In the genomic region with DNA sequence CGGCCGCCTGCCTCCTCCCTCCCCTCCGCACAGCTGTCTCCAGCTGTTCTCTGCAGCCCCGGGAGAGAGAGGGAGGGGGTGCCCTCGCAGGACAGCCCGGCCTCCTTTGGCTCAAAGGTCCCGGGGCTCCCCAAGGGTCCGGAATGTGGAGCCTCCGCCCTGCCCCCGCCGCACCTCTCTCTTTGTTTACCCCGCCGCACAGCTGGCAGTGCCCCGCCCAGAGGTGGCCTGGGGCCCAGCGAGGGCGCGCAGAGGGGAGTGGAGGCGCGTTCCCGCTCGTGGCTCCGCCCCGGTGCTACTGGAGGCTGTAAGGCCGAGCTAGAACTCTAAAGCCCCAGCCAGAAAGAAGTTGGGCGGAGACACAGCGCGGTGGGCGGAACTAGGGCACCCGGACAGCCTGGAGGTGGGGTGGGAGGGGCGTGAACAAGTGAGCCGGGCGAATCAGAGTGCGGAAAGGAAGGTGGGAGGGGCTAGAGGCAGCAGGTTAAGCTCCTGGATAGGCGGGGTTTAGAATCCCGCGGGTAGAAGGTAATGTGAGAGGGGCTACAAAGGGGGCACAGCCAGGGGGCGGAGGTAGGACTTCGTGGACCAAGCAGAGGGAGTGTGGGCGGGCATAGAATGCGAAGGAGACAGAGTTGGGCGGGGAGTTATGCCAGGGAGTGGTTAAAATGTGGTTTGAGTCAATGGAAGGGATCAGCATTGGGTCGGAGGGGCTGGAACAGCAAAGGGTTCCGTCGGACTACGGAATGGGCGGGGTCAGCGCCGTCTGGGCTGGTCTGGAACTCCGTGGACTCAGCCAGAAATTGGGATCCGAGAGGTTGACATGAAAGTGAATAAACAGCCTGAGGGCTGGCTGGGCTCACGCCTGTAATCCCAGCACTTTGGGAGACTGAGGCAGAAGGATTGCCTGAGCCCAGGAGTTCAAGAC, we compare ENCODE assay signal across 8 cellular contexts. TPM values are rescaled to one million over a fixed set of nuclear protein-coding genes. Genes with fewer than 3 reads are reported as not detected.
DNase-seq lines count a peak whose midpoint lies in the region; ATAC-seq and TF ChIP-seq lines count a peak whose summit lies in the region.

No MANE protein-coding gene starts in this region.

- H3K4me3 Mint-ChIP-seq in WTC11: peak overlapping the region; percentile 77

- H3K9me3 Mint-ChIP-seq in WTC11: no peaks in the 10 kb centered on the region

- H3K27ac Mint-ChIP-seq in WTC11: no peak overlapping the region

- DNase-seq in 8988T (peak; percentile 88), NCI-H2196 (lab: John Stamatoyannopoulos, UW; ENCODE audit: unreplicated experiment) (peak; percentile 98), WTC11 (ENCODE audit: low spot score) (peak; percentile 100), cardiac fibroblast (ENCODE audit: low read depth in 2 of 2) (peak; percentile 97 to 98), iPS-NIHi7 (ENCODE audit: extremely low spot score) (peak; percentile 88), smooth muscle cell of the brain vasculature (ENCODE audit: low read depth, low spot score) (peak; percentile 94)

- ATAC-seq in GM18861 (IDR thresholded peaks at IDR 0.05; ENCODE audit: unreplicated experiment): peak; percentile 75
- peak; percentile 51 for ATAC-seq in HG03097 (IDR thresholded peaks at IDR 0.05; ENCODE audit: low FRiP score, unreplicated experiment)
- peak; percentile 79 for ATAC-seq in WTC11

- peak overlapping the region; percentile 48 to 55 for H3K4me3 ChIP-seq in cardiac fibroblast (replicated peaks in 1 of 2; ENCODE audit: low read depth in 2 of 2, low read length in 2 of 2)

- TF ChIP-seq CTCF in WTC11 (IDR thresholded peaks at IDR 0.05) (no peak), cardiac fibroblast (IDR thresholded peaks at IDR 0.05; ENCODE audit: low read depth, low read length) (no peak)

- CTCF ChIA-PET in WTC11 (lab: Charles Lee): interaction anchor here (0.5 to 7.7 kb wide), 40 partner anchors 9 to 386 kb away, joined by 3 to 101 read pairs (median 4); partner anchors contain the start of genes BLVRB, RAB4B and TTC9B

- H3K36me3 Mint-ChIP-seq in WTC11: no peaks in the 10 kb centered on the region

- POLR2A ChIA-PET in WTC11 (lab: Charles Lee): interaction anchor here (0.7 to 3.9 kb wide), 5 partner anchors 10 to 161 kb away, joined by 3 to 39 read pairs (median 3); no protein-coding TSS in a partner anchor

- peaks cover 90% of the 10 kb centered on the region for H3K27me3 Mint-ChIP-seq in WTC11 (ENCODE audit: low read depth)

- H3K4me1 Mint-ChIP-seq in WTC11: peaks cover 51% of the 10 kb centered on the region

TF ChIP-seq in WTC11, 78 proteins besides CTCF, POLR2A, EP300 and RAD21 (continues in another document):
- TF ChIP-seq ELF4 (CRISPR knock-in tag; IDR thresholded peaks at IDR 0.05; ENCODE audit: low read depth) (no peak), FOXK1 (CRISPR knock-in tag; IDR thresholded peaks at IDR 0.05) (peak; percentile 99), NFATC4 (CRISPR knock-in tag; IDR thresholded peaks at IDR 0.05) (no peak), ZNF512 (CRISPR knock-in tag; IDR thresholded peaks at IDR 0.05; ENCODE audit: borderline replicate concordance) (no peak), PRDM15 (CRISPR knock-in tag; IDR thresholded peaks at IDR 0.05) (peak; percentile 97), RELA (CRISPR knock-in tag; IDR thresholded peaks at IDR 0.05; ENCODE audit: borderline replicate concordance) (no peak), GTF2I (CRISPR knock-in tag; conservative IDR thresholded peaks at IDR 0.05) (peak; percentile 95), ZNF416 (CRISPR knock-in tag; IDR thresholded peaks at IDR 0.05) (no peak), MYBL2 (CRISPR knock-in tag; IDR thresholded peaks at IDR 0.05) (no peak)
- TF ChIP-seq, protein P1, sequence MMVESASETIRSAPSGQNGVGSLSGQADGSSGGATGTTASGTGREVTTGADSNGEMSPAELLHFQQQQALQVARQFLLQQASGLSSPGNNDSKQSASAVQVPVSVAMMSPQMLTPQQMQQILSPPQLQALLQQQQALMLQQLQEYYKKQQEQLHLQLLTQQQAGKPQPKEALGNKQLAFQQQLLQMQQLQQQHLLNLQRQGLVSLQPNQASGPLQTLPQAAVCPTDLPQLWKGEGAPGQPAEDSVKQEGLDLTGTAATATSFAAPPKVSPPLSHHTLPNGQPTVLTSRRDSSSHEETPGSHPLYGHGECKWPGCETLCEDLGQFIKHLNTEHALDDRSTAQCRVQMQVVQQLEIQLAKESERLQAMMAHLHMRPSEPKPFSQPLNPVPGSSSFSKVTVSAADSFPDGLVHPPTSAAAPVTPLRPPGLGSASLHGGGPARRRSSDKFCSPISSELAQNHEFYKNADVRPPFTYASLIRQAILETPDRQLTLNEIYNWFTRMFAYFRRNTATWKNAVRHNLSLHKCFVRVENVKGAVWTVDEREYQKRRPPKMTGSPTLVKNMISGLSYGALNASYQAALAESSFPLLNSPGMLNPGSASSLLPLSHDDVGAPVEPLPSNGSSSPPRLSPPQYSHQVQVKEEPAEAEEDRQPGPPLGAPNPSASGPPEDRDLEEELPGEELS (CRISPR knock-in tag; IDR thresholded peaks at IDR 0.05): peak; percentile 94
- TF ChIP-seq, protein P2, sequence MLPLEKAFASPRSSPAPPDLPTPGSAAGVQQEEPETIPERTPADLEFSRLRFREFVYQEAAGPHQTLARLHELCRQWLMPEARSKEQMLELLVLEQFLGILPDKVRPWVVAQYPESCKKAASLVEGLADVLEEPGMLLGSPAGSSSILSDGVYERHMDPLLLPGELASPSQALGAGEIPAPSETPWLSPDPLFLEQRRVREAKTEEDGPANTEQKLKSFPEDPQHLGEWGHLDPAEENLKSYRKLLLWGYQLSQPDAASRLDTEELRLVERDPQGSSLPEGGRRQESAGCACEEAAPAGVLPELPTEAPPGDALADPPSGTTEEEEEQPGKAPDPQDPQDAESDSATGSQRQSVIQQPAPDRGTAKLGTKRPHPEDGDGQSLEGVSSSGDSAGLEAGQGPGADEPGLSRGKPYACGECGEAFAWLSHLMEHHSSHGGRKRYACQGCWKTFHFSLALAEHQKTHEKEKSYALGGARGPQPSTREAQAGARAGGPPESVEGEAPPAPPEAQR (CRISPR knock-in tag; IDR thresholded peaks at IDR 0.05): no peak
- TF ChIP-seq, protein P3, sequence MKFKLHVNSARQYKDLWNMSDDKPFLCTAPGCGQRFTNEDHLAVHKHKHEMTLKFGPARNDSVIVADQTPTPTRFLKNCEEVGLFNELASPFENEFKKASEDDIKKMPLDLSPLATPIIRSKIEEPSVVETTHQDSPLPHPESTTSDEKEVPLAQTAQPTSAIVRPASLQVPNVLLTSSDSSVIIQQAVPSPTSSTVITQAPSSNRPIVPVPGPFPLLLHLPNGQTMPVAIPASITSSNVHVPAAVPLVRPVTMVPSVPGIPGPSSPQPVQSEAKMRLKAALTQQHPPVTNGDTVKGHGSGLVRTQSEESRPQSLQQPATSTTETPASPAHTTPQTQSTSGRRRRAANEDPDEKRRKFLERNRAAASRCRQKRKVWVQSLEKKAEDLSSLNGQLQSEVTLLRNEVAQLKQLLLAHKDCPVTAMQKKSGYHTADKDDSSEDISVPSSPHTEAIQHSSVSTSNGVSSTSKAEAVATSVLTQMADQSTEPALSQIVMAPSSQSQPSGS (CRISPR knock-in tag; IDR thresholded peaks at IDR 0.05; ENCODE audit: borderline replicate concordance, low read depth): no peak
- TF ChIP-seq, protein P4, sequence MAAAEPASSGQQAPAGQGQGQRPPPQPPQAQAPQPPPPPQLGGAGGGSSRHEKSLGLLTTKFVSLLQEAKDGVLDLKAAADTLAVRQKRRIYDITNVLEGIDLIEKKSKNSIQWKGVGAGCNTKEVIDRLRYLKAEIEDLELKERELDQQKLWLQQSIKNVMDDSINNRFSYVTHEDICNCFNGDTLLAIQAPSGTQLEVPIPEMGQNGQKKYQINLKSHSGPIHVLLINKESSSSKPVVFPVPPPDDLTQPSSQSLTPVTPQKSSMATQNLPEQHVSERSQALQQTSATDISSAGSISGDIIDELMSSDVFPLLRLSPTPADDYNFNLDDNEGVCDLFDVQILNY (CRISPR knock-in tag; IDR thresholded peaks at IDR 0.05): peak; percentile 70; the same call in 1 of the 2 replicates

RNA-seq across cellular contexts. Expression of gene LTBP4, which starts 2.8 kb away (rescaled TPM):
- total RNA-seq in WTC11 (2021): 125 to 168 TPM (median 166 TPM) in 3 replicates

RNA-seq across cellular contexts. Expression of gene SHKBP1, which starts 27.3 kb away (rescaled TPM):
- total RNA-seq in WTC11 (2021): 71.7 to 82.1 TPM (median 76.9 TPM) in 3 replicates

Comparison
In these comparisons a context has a peak if more than half of its experiments do, and no peak if none do; other contexts are left out.
1. Peak in every context shown above with its lines: DNase-seq, ATAC-seq and H3K4me3 ChIP-seq.